Comparison of ENCODE assay signal across 8 cellular contexts in the genomic region with DNA sequence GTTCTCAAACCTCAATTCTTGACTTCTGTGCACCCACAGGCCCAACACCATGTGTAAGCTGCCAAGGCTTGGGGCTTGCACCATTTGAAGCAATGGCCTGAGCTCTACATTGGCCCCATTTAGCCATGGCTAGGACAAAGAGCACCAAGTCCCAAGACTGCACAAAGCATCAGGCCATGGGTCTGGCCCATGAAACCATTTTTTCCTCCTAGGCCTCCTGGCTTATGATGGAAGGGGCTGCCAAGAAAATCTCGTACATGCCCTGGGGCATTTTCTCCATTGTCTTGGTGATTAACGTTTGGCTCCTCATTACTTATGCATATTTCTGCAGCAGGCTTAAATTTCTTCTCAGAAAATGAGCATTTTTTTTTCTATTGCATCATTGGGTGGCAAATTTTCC.
"Had no signal": no experiment of that assay in that cellular context is flagged by ENCODE, and none has a peak within 500 bp of the region (broad histone marks: within the 10 kb centered on the region; RNA-seq: fewer than 3 reads in every experiment).

No MANE protein-coding gene starts in this region.

- H3K4me1 ChIP-seq: HAP-1 had no signal

- H3K27ac ChIP-seq: GM23248 had no signal

- ATAC-seq: HCT116 had no signal

- H3K4me3 ChIP-seq: GM23248, HAP-1 had no signal

- H2AFZ ChIP-seq: GM23248 had no signal

- H3K9ac ChIP-seq: GM23248 had no signal

- H3K9me3 ChIP-seq: HAP-1 had no signal

- FAIRE-seq: HTR-8/SVneo had no signal

- H3K36me3 ChIP-seq: HAP-1 had no signal

- DNase-seq: GM23248, GOT3, H7, IMR-90, KBM-7 had no signal
